In the genomic region with DNA sequence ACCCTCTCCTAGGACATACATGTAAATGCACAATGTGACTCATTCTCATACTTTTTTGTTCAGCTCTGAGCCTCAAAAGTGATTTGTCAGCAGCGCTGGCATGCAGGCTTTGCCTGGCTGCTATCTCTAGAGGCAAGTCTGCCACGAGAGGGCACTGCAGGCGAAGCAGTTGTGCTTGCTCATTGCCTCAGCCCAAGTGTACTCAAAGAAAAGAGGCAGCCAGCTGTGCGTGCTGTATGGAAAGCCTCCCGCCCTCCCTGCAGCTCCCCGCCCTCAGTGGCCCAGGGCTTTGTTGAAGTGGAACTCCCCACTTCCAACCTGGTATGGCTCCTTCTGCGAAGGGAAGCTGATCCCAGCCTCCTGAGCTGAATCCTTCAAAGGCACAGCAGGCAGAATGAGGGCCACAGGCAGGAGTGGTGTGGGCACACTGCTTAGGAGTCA, we compare ENCODE assay signal across 1 cellular context.
TF ChIP-seq lines count a peak whose summit lies in the region.

No MANE protein-coding gene starts in this region.

TF ChIP-seq in A549, 52 proteins besides CTCF, POLR2A, EP300 and RAD21 (continued from another document):
- TF ChIP-seq, protein P1, sequence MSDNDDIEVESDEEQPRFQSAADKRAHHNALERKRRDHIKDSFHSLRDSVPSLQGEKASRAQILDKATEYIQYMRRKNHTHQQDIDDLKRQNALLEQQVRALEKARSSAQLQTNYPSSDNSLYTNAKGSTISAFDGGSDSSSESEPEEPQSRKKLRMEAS (IDR thresholded peaks at IDR 0.05) = peak; percentile 65; the same call in 1 of the 2 replicates
- TF ChIP-seq, protein P2, sequence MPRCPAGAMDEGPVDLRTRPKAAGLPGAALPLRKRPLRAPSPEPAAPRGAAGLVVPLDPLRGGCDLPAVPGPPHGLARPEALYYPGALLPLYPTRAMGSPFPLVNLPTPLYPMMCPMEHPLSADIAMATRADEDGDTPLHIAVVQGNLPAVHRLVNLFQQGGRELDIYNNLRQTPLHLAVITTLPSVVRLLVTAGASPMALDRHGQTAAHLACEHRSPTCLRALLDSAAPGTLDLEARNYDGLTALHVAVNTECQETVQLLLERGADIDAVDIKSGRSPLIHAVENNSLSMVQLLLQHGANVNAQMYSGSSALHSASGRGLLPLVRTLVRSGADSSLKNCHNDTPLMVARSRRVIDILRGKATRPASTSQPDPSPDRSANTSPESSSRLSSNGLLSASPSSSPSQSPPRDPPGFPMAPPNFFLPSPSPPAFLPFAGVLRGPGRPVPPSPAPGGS (IDR thresholded peaks at IDR 0.05) = no peak
- TF ChIP-seq SMC3 (IDR thresholded peaks at IDR 0.05) = peak; percentile 61
- TF ChIP-seq FOSL2 (IDR thresholded peaks at IDR 0.05) = peak; percentile 24; the same call in 1 of the 2 replicates
- TF ChIP-seq FOSL2 (CRISPR knock-in tag; IDR thresholded peaks at IDR 0.05) = peak; percentile 59
- peak; percentile 99 for TF ChIP-seq MAFK (IDR thresholded peaks at IDR 0.05; ENCODE audit: partially characterized antibody)
- no peak for TF ChIP-seq MAZ (IDR thresholded peaks at IDR 0.05; ENCODE audit: borderline replicate concordance, low read depth, low read length)
